ENCODE assay signal across 9 cellular contexts in genomic region chrX:85111347-85111746, GRCh38.
DNase-seq lines count a peak whose midpoint lies in the region; ATAC-seq and TF ChIP-seq lines count a peak whose summit lies in the region.
"Had no signal": no experiment of that assay in that cellular context is flagged by ENCODE, and none has a peak within 500 bp of the region (broad histone marks: within the 10 kb centered on the region; RNA-seq: fewer than 3 reads in every experiment).

No MANE protein-coding gene starts in this region.

- H3K9me3 ChIP-seq in heart right ventricle (no peaks in the 10 kb centered on the region), Panc1 (ENCODE audit: control insufficient read depth, insufficient read depth, low read depth, low read length) (no peaks in the 10 kb centered on the region), upper lobe of right lung (no peaks in the 10 kb centered on the region)

- in situ Hi-C loops in Panc1 (cut with HindIII; ENCODE audit: low pct_unique_long_range_greater_than_20kb, low sequenced_read_pairs), result no loop called here

- H3K27ac ChIP-seq in heart right ventricle (no peak overlapping the region), Panc1 (ENCODE audit: low read length) (no peak overlapping the region), upper lobe of right lung (no peak overlapping the region)

- intact Hi-C loops in heart right ventricle (cut with DNase I) (loop anchor here in 9 of 10 donors (5.0 to 10.0 kb wide), 3 partner anchors 431 to 436 kb away; no protein-coding TSS in a partner anchor), left ventricle myocardium superior (cut with micrococcal nuclease) (loop anchor here (5.0 kb wide), 1 partner anchor 431 kb away; no protein-coding TSS in a partner anchor), Panc1 (cut with micrococcal nuclease; ENCODE audit: unreplicated experiment) (loop anchor here (2.0 kb wide), 1 partner anchor 433 kb away; no protein-coding TSS in a partner anchor), upper lobe of right lung (cut with DNase I) (no loop called here)

- POLR2A ChIA-PET in Panc1 (lab: Charles Lee), result no interaction called here

- no peaks in the 10 kb centered on the region for H3K4me1 ChIP-seq in heart right ventricle
- H3K4me1 ChIP-seq in Panc1 (ENCODE audit: control insufficient read depth, insufficient read depth, low read length), result no peaks in the 10 kb centered on the region
- H3K4me1 ChIP-seq in upper lobe of right lung, result no peaks in the 10 kb centered on the region

- CTCF ChIA-PET in Panc1 (lab: Charles Lee), result no interaction called here

- H3K36me3 ChIP-seq in heart right ventricle (no peaks in the 10 kb centered on the region), Panc1 (ENCODE audit: control insufficient read depth, insufficient read depth, low read length) (no peaks in the 10 kb centered on the region), upper lobe of right lung (no peaks in the 10 kb centered on the region)

- H3K27me3 ChIP-seq in heart right ventricle (peaks cover 0 to 7% (median 0%) of the 10 kb centered on the region in 7 donors), Panc1 (ENCODE audit: control insufficient read depth, insufficient read depth, low read length) (no peaks in the 10 kb centered on the region), upper lobe of right lung (no peaks in the 10 kb centered on the region)

- WGBS in heart right ventricle, 2 donors, result 36 to 37% methylated on average over 2 of the region's 2 CpGs

- no peak overlapping the region for H3K4me3 ChIP-seq in heart right ventricle
- no peak overlapping the region for H3K4me3 ChIP-seq in Panc1 (ENCODE audit: low read depth in 2 of 2, low read length in 2 of 2)
- no peak overlapping the region for H3K4me3 ChIP-seq in fibroblast of villous mesenchyme (ENCODE audit: low read depth, low read length)
- H3K4me3 ChIP-seq in upper lobe of right lung, result no peak overlapping the region

- no TSS peak for BruUV-seq in Panc1 (replicated peaks; lab: Mats Ljungman, UMichigan)

- TF ChIP-seq CTCF in heart right ventricle (IDR thresholded peaks at IDR 0.05) (peak; percentile 30 to 73 (median 53)), Panc1 (IDR thresholded peaks at IDR 0.05) (peak; percentile 71; the same call in 1 of the 2 replicates), fibroblast of villous mesenchyme (IDR thresholded peaks at IDR 0.05; ENCODE audit: insufficient read depth, low read depth, low read length) (peak; percentile 61), upper lobe of right lung (IDR thresholded peaks at IDR 0.05) (peak; percentile 53)

- ATAC-seq in heart right ventricle, result no peak
- no peak for ATAC-seq in left ventricle myocardium superior
- ATAC-seq in Panc1, result no peak
- no peak for ATAC-seq in upper lobe of right lung
- no peak for ATAC-seq in HG03039 (IDR thresholded peaks at IDR 0.05; ENCODE audit: unreplicated experiment)

- DNase-seq in heart right ventricle, result no peak
- no peak for DNase-seq in left ventricle myocardium superior
- no peak for DNase-seq in Panc1 (ENCODE audit: low read depth, low spot score)
- DNase-seq in fibroblast of villous mesenchyme (ENCODE audit: low read depth), result peak; percentile 16
- DNase-seq in upper lobe of right lung, result no peak
- DNase-seq in ureter (ENCODE audit: low spot score), result no peak
- DNase-seq in NK-92 treated with Interleukin-12 subunit alpha and Interleukin-12 subunit beta, amount 100 ng/mL, for 24 hours (lab: John Stamatoyannopoulos, UW), result no peak
- DNase-seq: substantia nigra had no signal
